Comparison of ENCODE assay signal across 22 cellular contexts in genomic region chr12:254039-254438, GRCh38. TPM values are rescaled to one million over a fixed set of nuclear protein-coding genes. Genes with fewer than 3 reads are reported as not detected.
DNase-seq lines count a peak whose midpoint lies in the region; ATAC-seq, FAIRE-seq and TF ChIP-seq lines count a peak whose summit lies in the region.
"Had no signal": no experiment of that assay in that cellular context is flagged by ENCODE, and none has a peak within 500 bp of the region (broad histone marks: within the 10 kb centered on the region; RNA-seq: fewer than 3 reads in every experiment).

No MANE protein-coding gene starts in this region.

- no peak overlapping the region for H3K23ac ChIP-seq in mesendoderm (ENCODE audit: low read length)

- H3K4me2 ChIP-seq in HepG2 (ENCODE audit: low read depth, low read length) (0 out of 2 replicates have a peak overlapping the region, but pooled peaks have one; percentile 52), mesendoderm (ENCODE audit: low read length) (no peak overlapping the region)
- H3K4me2 ChIP-seq: BLaER1 had no signal

- H3K4me1 ChIP-seq in HepG2 (ENCODE audit: insufficient read depth, low read length): peaks cover 53% of the 10 kb centered on the region
- H3K4me1 ChIP-seq in right lobe of liver: peaks cover 0 to 14% (median 3%) of the 10 kb centered on the region in 4 donors
- H3K4me1 ChIP-seq in esophagus muscularis mucosa: no peaks in the 10 kb centered on the region
- H3K4me1 ChIP-seq in mesendoderm (ENCODE audit: control insufficient read depth, low read depth, low read length): peaks cover 8% of the 10 kb centered on the region

- no peak overlapping the region for H3K4ac ChIP-seq in mesendoderm (ENCODE audit: low read depth, low read length)

- no peak for FAIRE-seq in HepG2 (lab: Jason Lieb, UNC)

- DNase-seq in HepG2 (ENCODE audit: low spot score): no peak
- DNase-seq in right lobe of liver: no peak
- DNase-seq in esophagus muscularis mucosa (ENCODE audit: extremely low spot score): peak; percentile 64
- peak; percentile 50 for DNase-seq in mesendoderm
- no peak for DNase-seq in retinal pigment epithelial cell (ENCODE audit: low read depth)
- no peak for DNase-seq in NOMO-1 treated with DMSO at 0.1 percent for 48 hours (lab: John Stamatoyannopoulos, UW; ENCODE audit: unreplicated experiment)
- DNase-seq in HCEC 1CT: no peak
- no peak for DNase-seq in NCI-H510A treated with DMSO at 0.1 percent for 48 hours (lab: John Stamatoyannopoulos, UW)
- DNase-seq: ACHN; CD4-positive, alpha-beta T cell; COR-L47; DMS79; Kasumi-1; MG63; NCI-H1436; NCI-H187 treated with DMSO at 0.1 percent for 48 hours; NCI-H2107; NCI-H510A; NCI-H748 treated with DMSO at 0.1 percent for 48 hours had no signal

- no peak overlapping the region for H2AK5ac ChIP-seq in mesendoderm (ENCODE audit: low read length)

- BruUV-seq in HepG2 (replicated peaks; lab: Mats Ljungman, UMichigan): no TSS peak

- no peak overlapping the region for H4K8ac ChIP-seq in mesendoderm (ENCODE audit: low read depth, low read length)

- intact Hi-C loops in HepG2 (cut with micrococcal nuclease; ENCODE audit: unreplicated experiment): no loop called here
- intact Hi-C loops in right lobe of liver (cut with DNase I): no loop called here
- intact Hi-C loops in esophagus muscularis mucosa (cut with DNase I): no loop called here

- H2BK5ac ChIP-seq in mesendoderm (ENCODE audit: low read length): no peak overlapping the region

- H2BK15ac ChIP-seq in mesendoderm (replicated peaks; ENCODE audit: low read depth): no peak overlapping the region

- H3K79me1 ChIP-seq in mesendoderm (ENCODE audit: low read length): no peaks in the 10 kb centered on the region

- H3K18ac ChIP-seq in mesendoderm (ENCODE audit: low read length): no peak overlapping the region

- H4K20me1 ChIP-seq in HepG2 (ENCODE audit: insufficient read depth, low read length): no peaks in the 10 kb centered on the region
- H4K20me1 ChIP-seq: BLaER1 had no signal

- 58% methylated on average over 10 of the region's 10 CpGs for WGBS in HepG2 (ENCODE audit: low lambda C conversion rate)
- WGBS in right lobe of liver (ENCODE audit: insufficient coverage, low coverage, low lambda C conversion rate, missing lambda C conversion rate): 81% methylated on average over 2 of the region's 10 CpGs
- WGBS in esophagus muscularis mucosa: 78% methylated on average over 10 of the region's 10 CpGs
- WGBS in mesendoderm (ENCODE audit: extremely low coverage, insufficient coverage, low lambda C conversion rate): 100% methylated on average over 1 of the region's 10 CpGs

- no peak overlapping the region for H2BK120ac ChIP-seq in mesendoderm (ENCODE audit: low read depth, low read length)

- no peak overlapping the region for H3K27ac ChIP-seq in HepG2 (ENCODE audit: extremely low read length, insufficient read depth, low read length)
- H3K27ac ChIP-seq in right lobe of liver: no peak overlapping the region
- no peak overlapping the region for H3K27ac ChIP-seq in esophagus muscularis mucosa (replicated peaks in 1 of 4)
- H3K27ac ChIP-seq in mesendoderm (ENCODE audit: low read depth, low read length): no peak overlapping the region
- H3K27ac ChIP-seq: 22Rv1, BLaER1 had no signal

- TF ChIP-seq RAD21 in HepG2 (CRISPR knock-in tag; IDR thresholded peaks at IDR 0.05): no peak

- H4K5ac ChIP-seq in mesendoderm (ENCODE audit: low read length): no peak overlapping the region

- TF ChIP-seq EP300 in HepG2 (IDR thresholded peaks at IDR 0.05; ENCODE audit: low read depth in 2 of 2, low read length in 2 of 2): no peak
- no peak for TF ChIP-seq EP300 in HepG2 (CRISPR knock-in tag; IDR thresholded peaks at IDR 0.05; ENCODE audit: borderline replicate concordance)
- no peak for TF ChIP-seq EP300 in esophagus muscularis mucosa (IDR thresholded peaks at IDR 0.05)

- TF ChIP-seq CTCF in HepG2 (CRISPR knock-in tag; IDR thresholded peaks at IDR 0.05) (0 out of 2 replicates have a peak, but pooled peaks have one; percentile 6), right lobe of liver (IDR thresholded peaks at IDR 0.05) (no peak), esophagus muscularis mucosa (IDR thresholded peaks at IDR 0.05) (no peak), retinal pigment epithelial cell (conservative IDR thresholded peaks at IDR 0.05; ENCODE audit: low read depth, low read length) (peak; percentile 21)

- peak overlapping the region; percentile 65 for H3K56ac ChIP-seq in mesendoderm (ENCODE audit: low read length)

- ATAC-seq in HepG2 (peak; percentile 27; the same call in 2 of the 3 replicates), right lobe of liver (no peak)
- ATAC-seq: Panc1 had no signal

- TF ChIP-seq POLR2A in HepG2 (IDR thresholded peaks at IDR 0.05; ENCODE audit: insufficient read depth in 1 of 2, low read depth in 2 of 2, low read length in 2 of 2) (no peak), right lobe of liver (IDR thresholded peaks at IDR 0.05) (no peak), esophagus muscularis mucosa (IDR thresholded peaks at IDR 0.05; ENCODE audit: low read depth) (no peak)

- H3K9me3 ChIP-seq in HepG2 (ENCODE audit: low read length) (no peaks in the 10 kb centered on the region), right lobe of liver (no peaks in the 10 kb centered on the region), esophagus muscularis mucosa (no peaks in the 10 kb centered on the region)
- H3K9me3 ChIP-seq: BLaER1, MG63 had no signal

- H3K4me3 ChIP-seq in HepG2 (replicated peaks in 1 of 3; ENCODE audit: insufficient read depth in 1 of 3, low read depth in 2 of 3, low read length in 3 of 3) (no peak overlapping the region), right lobe of liver (no peak overlapping the region), esophagus muscularis mucosa (no peak overlapping the region), mesendoderm (ENCODE audit: low read length) (no peak overlapping the region), retinal pigment epithelial cell (ENCODE audit: low read length) (no peak overlapping the region)
- H3K4me3 ChIP-seq: BLaER1, MG63 had no signal

- H3K36me3 ChIP-seq in HepG2 (replicated peaks in 1 of 2; ENCODE audit: control insufficient read depth in 1 of 2, insufficient read depth in 2 of 2, low read length in 2 of 2): no peaks in the 10 kb centered on the region
- H3K36me3 ChIP-seq in right lobe of liver: no peaks in the 10 kb centered on the region
- H3K36me3 ChIP-seq in esophagus muscularis mucosa: no peaks in the 10 kb centered on the region
- H3K36me3 ChIP-seq in mesendoderm (ENCODE audit: control insufficient read depth, insufficient read depth, low read length): no peaks in the 10 kb centered on the region
- H3K36me3 ChIP-seq: BLaER1, MG63 had no signal

- H3K79me2 ChIP-seq in HepG2 (ENCODE audit: insufficient read depth, low read length) (no peaks in the 10 kb centered on the region), mesendoderm (ENCODE audit: control insufficient read depth, insufficient read depth, low read length) (no peaks in the 10 kb centered on the region)

- POLR2A ChIA-PET in HepG2 (lab: Yijun Ruan, JAX): interaction anchor here (1.2 kb wide), 1 partner anchor 17 kb away, joined by 3 read pairs; no protein-coding TSS in a partner anchor

- H3K27me3 ChIP-seq in HepG2 (ENCODE audit: control insufficient read depth in 1 of 2, insufficient read depth in 2 of 2, low read length in 2 of 2): no peaks in the 10 kb centered on the region
- H3K27me3 ChIP-seq in right lobe of liver: no peaks in the 10 kb centered on the region
- peaks cover 0 to 43% (median 0%) of the 10 kb centered on the region in 4 donors for H3K27me3 ChIP-seq in esophagus muscularis mucosa
- no peaks in the 10 kb centered on the region for H3K27me3 ChIP-seq in mesendoderm (ENCODE audit: insufficient read depth, low read length, poor library complexity)
- H3K27me3 ChIP-seq: BLaER1 had no signal

- CTCF ChIA-PET in HepG2 (lab: Yijun Ruan, JAX; ENCODE audit: low intra/inter-chr PET ratio, low total read pairs): no interaction called here

- H3K9ac ChIP-seq in HepG2 (ENCODE audit: insufficient read depth, low read depth, low read length) (no peak overlapping the region), mesendoderm (ENCODE audit: low read length) (no peak overlapping the region)
- H3K9ac ChIP-seq: BLaER1 had no signal

- H2AFZ ChIP-seq in HepG2 (ENCODE audit: low read length): no peak overlapping the region

- in situ Hi-C loops in HepG2 (cut with HindIII; ENCODE audit: extremely low pct_ligation_motif_present, low pct_unique_long_range_greater_than_20kb): no loop called here

RNA-seq across cellular contexts. Expression of gene SLC6A13, which starts 8.6 kb away (rescaled TPM):
- total RNA-seq in HepG2 (2016; rRNA removed; fragmentation: Illumina TruSeq; extraction: Trizol): 0.15 and 0.52 TPM in 2 replicates
- total RNA-seq in HepG2 (2016; cell fraction: cytosol; rRNA removed; fragmentation: Illumina TruSeq; extraction: Trizol; ENCODE audit: low read depth): not detected in 2 replicates
- total RNA-seq in HepG2 (2016; cell fraction: insoluble cytoplasmic fraction; rRNA removed; fragmentation: Illumina TruSeq; extraction: Trizol): 0.22 TPM in 1 of 2 replicates, not detected in the other
- not detected in 2 replicates for total RNA-seq in HepG2 (2016; cell fraction: membrane; rRNA removed; fragmentation: Illumina TruSeq; extraction: Trizol)
- 0.40 TPM in 1 of 2 replicates, not detected in the other for total RNA-seq in HepG2 (2016; cell fraction: nucleus; rRNA removed; fragmentation: Illumina TruSeq; extraction: Trizol)
- polyA plus RNA-seq in HepG2 (2011; rRNA removed): 0.05 and 0.60 TPM in 2 replicates
- 0.17 and 0.21 TPM in 2 replicates for polyA plus RNA-seq in HepG2 (2011; cell fraction: cytosol; rRNA removed)
- polyA plus RNA-seq in HepG2 (2011; cell fraction: nucleus; rRNA removed): 1.4 and 1.6 TPM in 2 replicates
- polyA plus RNA-seq in HepG2 (2012): 0.60 and 0.83 TPM in 2 replicates
- polyA plus RNA-seq in HepG2 (2016; cell fraction: cytosol; fragmentation: Illumina TruSeq; extraction: Trizol; ENCODE audit: low read depth): not detected in 2 replicates
- not detected in 2 replicates for polyA plus RNA-seq in HepG2 (2016; cell fraction: insoluble cytoplasmic fraction; fragmentation: Illumina TruSeq; extraction: Trizol; ENCODE audit: low read depth)
- polyA plus RNA-seq in HepG2 (2016; cell fraction: membrane; fragmentation: Illumina TruSeq; extraction: Trizol; ENCODE audit: low read depth): not detected in 2 replicates
- polyA plus RNA-seq in HepG2 (2016; cell fraction: nucleus; fragmentation: Illumina TruSeq; extraction: Trizol; ENCODE audit: insufficient read depth, low read depth): 0.67 and 1.00 TPM in 2 replicates
- 0.70 TPM in 1 of 2 replicates, not detected in the other for polyA minus RNA-seq in HepG2 (2011; rRNA and poly(A)+ RNA removed; ENCODE audit: low replicate concordance)
- not detected in 2 replicates for polyA minus RNA-seq in HepG2 (2011; cell fraction: cytosol; rRNA and poly(A)+ RNA removed)
- 2.7 and 3.2 TPM in 2 replicates for polyA minus RNA-seq in HepG2 (2011; cell fraction: nucleus; rRNA and poly(A)+ RNA removed)
- 10 to 100 TPM in 3 of 6 experiments, 1 to 10 TPM in 3; 2.0 to 70.6 (median 14.4) TPM for total RNA-seq in right lobe of liver
- total RNA-seq in esophagus muscularis mucosa: not detected
- polyA plus RNA-seq in mesendoderm (2013, experiment 1 of 2): 0.06 TPM
- polyA plus RNA-seq in mesendoderm (2013, experiment 2 of 2): 0.10 TPM

RNA-seq across cellular contexts. Expression of gene SLC6A12, which starts 40.1 kb away (rescaled TPM):
- total RNA-seq in HepG2 (2016; rRNA removed; fragmentation: Illumina TruSeq; extraction: Trizol) (9.5 and 18.8 TPM in 2 replicates), right lobe of liver (100 to 1,000 TPM in 1 of 6 experiments, 10 to 100 TPM in 4, 1 to 10 TPM in 1; 8.2 to 114 (median 26.5) TPM), esophagus muscularis mucosa (under 1 TPM in 3 of 4 donors, not detected in 1; 0.17 to 0.78 (median 0.34) TPM)
- 3.7 and 5.6 TPM in 2 replicates for total RNA-seq in HepG2 (2016; cell fraction: cytosol; rRNA removed; fragmentation: Illumina TruSeq; extraction: Trizol; ENCODE audit: low read depth)
- 10.4 and 17.8 TPM in 2 replicates for total RNA-seq in HepG2 (2016; cell fraction: insoluble cytoplasmic fraction; rRNA removed; fragmentation: Illumina TruSeq; extraction: Trizol)
- total RNA-seq in HepG2 (2016; cell fraction: membrane; rRNA removed; fragmentation: Illumina TruSeq; extraction: Trizol): 7.4 and 8.0 TPM in 2 replicates
- total RNA-seq in HepG2 (2016; cell fraction: nucleus; rRNA removed; fragmentation: Illumina TruSeq; extraction: Trizol): 17.0 and 17.6 TPM in 2 replicates
- 3.7 and 6.0 TPM in 2 replicates for polyA plus RNA-seq in HepG2 (2011; rRNA removed)
- polyA plus RNA-seq in HepG2 (2011; cell fraction: cytosol; rRNA removed): 4.4 and 5.0 TPM in 2 replicates
- 10.3 and 12.4 TPM in 2 replicates for polyA plus RNA-seq in HepG2 (2011; cell fraction: nucleus; rRNA removed)
- polyA plus RNA-seq in HepG2 (2012): 0.66 and 5.8 TPM in 2 replicates
- 2.3 and 2.8 TPM in 2 replicates for polyA plus RNA-seq in HepG2 (2016; cell fraction: cytosol; fragmentation: Illumina TruSeq; extraction: Trizol; ENCODE audit: low read depth)
- polyA plus RNA-seq in HepG2 (2016; cell fraction: insoluble cytoplasmic fraction; fragmentation: Illumina TruSeq; extraction: Trizol; ENCODE audit: low read depth): 7.2 and 9.0 TPM in 2 replicates
- polyA plus RNA-seq in HepG2 (2016; cell fraction: membrane; fragmentation: Illumina TruSeq; extraction: Trizol; ENCODE audit: low read depth): 3.9 and 4.9 TPM in 2 replicates
- 27.1 and 27.7 TPM in 2 replicates for polyA plus RNA-seq in HepG2 (2016; cell fraction: nucleus; fragmentation: Illumina TruSeq; extraction: Trizol; ENCODE audit: insufficient read depth, low read depth)
- polyA minus RNA-seq in HepG2 (2011; rRNA and poly(A)+ RNA removed; ENCODE audit: low replicate concordance): 1.2 and 11.3 TPM in 2 replicates
- 7.0 and 7.2 TPM in 2 replicates for polyA minus RNA-seq in HepG2 (2011; cell fraction: cytosol; rRNA and poly(A)+ RNA removed)
- 5.8 and 7.1 TPM in 2 replicates for polyA minus RNA-seq in HepG2 (2011; cell fraction: nucleus; rRNA and poly(A)+ RNA removed)
- 0.15 TPM for polyA plus RNA-seq in mesendoderm (2013, experiment 1 of 2)
- polyA plus RNA-seq in mesendoderm (2013, experiment 2 of 2): 0.15 TPM
- total RNA-seq: CD4-positive, alpha-beta T cell had no signal

Comparison
In these comparisons a context has a peak if more than half of its experiments do, and no peak if none do; other contexts are left out.
1. CTCF ChIP-seq: peak in HepG2 (single experiment) and retinal pigment epithelial cell (single experiment); none in right lobe of liver (0 of 4) and esophagus muscularis mucosa (0 of 3).
2. DNase-seq: peak in esophagus muscularis mucosa (single experiment) and mesendoderm (single experiment); none in HepG2 (single experiment), right lobe of liver (0 of 3), retinal pigment epithelial cell (single experiment), NOMO-1 treated with DMSO at 0.1 percent for 48 hours (single experiment), HCEC 1CT (single experiment) and NCI-H510A treated with DMSO at 0.1 percent for 48 hours (single experiment).